In genomic region chr6:155315516-155315871, GRCh38 we compare ENCODE assay signal across 8 cellular contexts. TPM values are rescaled to one million over a fixed set of nuclear protein-coding genes. Genes with fewer than 3 reads are reported as not detected.
DNase-seq lines count a peak whose midpoint lies in the region; ATAC-seq and TF ChIP-seq lines count a peak whose summit lies in the region.

No MANE protein-coding gene starts in this region.

- POLR2A ChIA-PET in A673 (lab: Charles Lee; ENCODE audit: low non-redundant PET), result no interaction called here
- POLR2A ChIA-PET in HEK293 (lab: Yijun Ruan, JAX), result interaction anchor here (0.5 to 2.0 kb wide), 4 partner anchors 189 to 1465 kb away, joined by 3 to 5 read pairs (median 4); no protein-coding TSS in a partner anchor

- H3K27ac Mint-ChIP-seq in memory B cell, result peak overlapping the region; percentile 97

- no peaks in the 10 kb centered on the region for H3K27me3 Mint-ChIP-seq in memory B cell

- no peaks in the 10 kb centered on the region for H3K9me3 ChIP-seq in A673 (ENCODE audit: low read depth, low read length, poor library complexity, severe bottlenecking)
- no peaks in the 10 kb centered on the region for H3K9me3 ChIP-seq in HEK293 (ENCODE audit: control insufficient read depth, insufficient read depth, low read depth, low read length)
- no peaks in the 10 kb centered on the region for H3K9me3 ChIP-seq in adipocyte (ENCODE audit: control insufficient read depth, low read length)

- H3K9me3 Mint-ChIP-seq in memory B cell, result no peaks in the 10 kb centered on the region

- peak overlapping the region; percentile 87 for H3K9ac ChIP-seq in adipocyte (ENCODE audit: low read length)

- CTCF ChIA-PET in A673 (lab: Charles Lee), result interaction anchor here (1.0 kb wide), 1 partner anchor 138 kb away, joined by 5 read pairs; no protein-coding TSS in a partner anchor
- CTCF ChIA-PET in HEK293 (lab: Yijun Ruan, JAX), result interaction anchor here (0.6 to 3.1 kb wide), 9 partner anchors 11 to 1610 kb away, joined by 3 to 22 read pairs (median 4); no protein-coding TSS in a partner anchor

- H3K36me3 ChIP-seq in A673 (ENCODE audit: insufficient read depth, low read length, poor library complexity, severe bottlenecking) (peaks cover under 1% of the 10 kb centered on the region), HEK293 (ENCODE audit: control insufficient read depth in 2 of 2, insufficient read depth in 1 of 2, low read length in 2 of 2) (peaks cover 0 to 10% of the 10 kb centered on the region in 2 experiments; a peak in 1 of 3 replicates), adipocyte (ENCODE audit: control insufficient read depth, insufficient read depth, low read length, severe bottlenecking) (no peaks in the 10 kb centered on the region)

- H3K4me1 Mint-ChIP-seq in memory B cell, result peaks cover 17% of the 10 kb centered on the region

- H3K27ac ChIP-seq in A673 (ENCODE audit: low read depth, low read length, poor library complexity, severe bottlenecking) (peak overlapping the region; percentile 77), HEK293 (ENCODE audit: extremely low read depth, low read depth, low read length) (no peak overlapping the region)

- no peak for ATAC-seq in memory B cell (ENCODE audit: low read depth)

- no peak for DNase-seq in A673 (ENCODE audit: low spot score)
- DNase-seq in adipocyte (ENCODE audit: low read depth), result peak; percentile 29
- DNase-seq in memory B cell (ENCODE audit: low spot score in 2 of 2), result no peak
- no peak for DNase-seq in middle frontal gyrus (ENCODE audit: extremely low spot score, low spot score)
- DNase-seq in GM03348 (ENCODE audit: low spot score), result no peak
- DNase-seq in NAMALWA (ENCODE audit: low spot score), result no peak
- no peak for DNase-seq in central memory CD4-positive, alpha-beta T cell

- intact Hi-C loops in A673 (cut with micrococcal nuclease; ENCODE audit: unreplicated experiment), result loop anchor here (5.0 kb wide), 1 partner anchor 383 kb away; no protein-coding TSS in a partner anchor

- H3K4me1 ChIP-seq in A673 (ENCODE audit: insufficient read depth, low read length, poor library complexity, severe bottlenecking) (peaks cover 23% of the 10 kb centered on the region), HEK293 (ENCODE audit: control insufficient read depth, insufficient read depth, low read length) (peaks cover 5% of the 10 kb centered on the region; the same call in 1 of the 2 replicates), adipocyte (ENCODE audit: control insufficient read depth, insufficient read depth, low read length) (peaks cover 9% of the 10 kb centered on the region)

- H3K4me3 Mint-ChIP-seq in memory B cell, result peak overlapping the region; percentile 91

- peaks cover 2% of the 10 kb centered on the region for H3K36me3 Mint-ChIP-seq in memory B cell

- BruUV-seq in A673 (replicated peaks; lab: Mats Ljungman, UMichigan), result no TSS peak

- H3K27me3 ChIP-seq in A673 (replicated peaks; ENCODE audit: insufficient read depth, low read depth, low read length, poor library complexity) (no peaks in the 10 kb centered on the region), adipocyte (replicated peaks; ENCODE audit: control insufficient read depth, insufficient read depth, low read length) (no peaks in the 10 kb centered on the region)

- H3K4me3 ChIP-seq in A673 (ENCODE audit: low read depth, low read length, poor library complexity, severe bottlenecking) (peak overlapping the region; percentile 86), HEK293 (ENCODE audit: low read depth, low read length) (peak overlapping the region; percentile 57), adipocyte (ENCODE audit: low read length) (peak overlapping the region; percentile 88)

- TF ChIP-seq CTCF in A673 (conservative IDR thresholded peaks at IDR 0.05; ENCODE audit: low read depth, low read length) (no peak), HEK293 (tag by site-specific recombination; IDR thresholded peaks at IDR 0.05) (no peak)

TF ChIP-seq in HEK293, 187 proteins besides CTCF, POLR2A, EP300 and RAD21:
- 0 out of 2 replicates have a peak, but pooled peaks have one; percentile 8 for TF ChIP-seq ATF2 (tag by site-specific recombination; IDR thresholded peaks at IDR 0.05; ENCODE audit: low read depth)
- no peak for TF ChIP-seq ZNF146 (tag by site-specific recombination; IDR thresholded peaks at IDR 0.05)
- TF ChIP-seq ZSCAN23 (tag by site-specific recombination; IDR thresholded peaks at IDR 0.05), result no peak

RNA-seq across cellular contexts. Expression of gene TFB1M, which starts 1.2 kb away (rescaled TPM):
- 40.3 and 47.6 TPM in 2 replicates for total RNA-seq in A673 (2021)

RNA-seq across cellular contexts. Expression of gene CLDN20, which starts 51.7 kb away (rescaled TPM):
- total RNA-seq in A673 (2021), result not detected in 2 replicates
